In genomic region chr6:10093282-10093681, GRCh38 we compare ENCODE assay signal across 11 cellular contexts.
"Had no signal": no experiment of that assay in that cellular context is flagged by ENCODE, and none has a peak within 500 bp of the region (broad histone marks: within the 10 kb centered on the region; RNA-seq: fewer than 3 reads in every experiment).

No MANE protein-coding gene starts in this region.

- H3K4me2 ChIP-seq: GM23338, KMS-11 had no signal

- FAIRE-seq: H1, H54, HTR-8/SVneo had no signal

- H2AFZ ChIP-seq: GM23338 had no signal

- ATAC-seq: GM23338 had no signal

- H3K27ac ChIP-seq: KMS-11 had no signal

- DNase-seq: H9, HCEC 1CT, HFFc6, IMR-90, Karpas-422, KBM-7 had no signal

- H3K9ac ChIP-seq: KMS-11 had no signal

- H3K4me3 ChIP-seq: GM23338 had no signal
